In the genomic region with DNA sequence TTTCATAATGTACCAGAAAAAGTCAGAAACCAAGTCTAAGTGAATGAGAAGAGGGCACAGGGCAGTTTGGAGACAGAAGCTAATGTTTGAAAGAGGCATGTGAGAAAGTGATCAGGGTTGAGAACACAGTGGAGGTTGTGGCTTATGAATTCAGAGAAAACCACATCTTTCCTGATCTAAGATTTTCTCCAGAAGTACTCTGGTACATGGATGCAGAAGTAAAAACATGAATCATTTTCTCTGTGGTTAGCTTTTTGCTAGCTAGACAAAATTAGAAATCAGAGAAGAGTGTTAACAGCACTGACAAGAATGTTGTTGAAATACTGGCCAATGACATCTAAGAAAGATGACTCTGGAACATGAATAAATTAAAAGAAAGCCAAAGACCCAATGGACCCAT, we compare ENCODE assay signal across 16 cellular contexts.
DNase-seq lines count a peak whose midpoint lies in the region; ATAC-seq, FAIRE-seq and TF ChIP-seq lines count a peak whose summit lies in the region.
"Had no signal": no experiment of that assay in that cellular context is flagged by ENCODE, and none has a peak within 500 bp of the region (broad histone marks: within the 10 kb centered on the region; RNA-seq: fewer than 3 reads in every experiment).

No MANE protein-coding gene starts in this region.

- H3K9me3 ChIP-seq in A549, result no peaks in the 10 kb centered on the region
- no peaks in the 10 kb centered on the region for H3K9me3 ChIP-seq in IMR-90 (ENCODE audit: control insufficient read depth, insufficient read depth, low read length)
- H3K9me3 ChIP-seq in aorta (ENCODE audit: control insufficient read depth, low read length), result no peaks in the 10 kb centered on the region
- no peaks in the 10 kb centered on the region for H3K9me3 ChIP-seq in ascending aorta
- H3K9me3 ChIP-seq: BE2C, SJSA1 had no signal

- no peaks in the 10 kb centered on the region for H4K20me1 ChIP-seq in IMR-90 (ENCODE audit: insufficient read depth, low read length)

- H4K91ac ChIP-seq in IMR-90 (ENCODE audit: insufficient read depth, low read depth, low read length), result no peak overlapping the region

- no peak overlapping the region for H2AFZ ChIP-seq in IMR-90 (replicated peaks; ENCODE audit: low read length, poor library complexity)

- intact Hi-C loops in IMR-90 (cut with micrococcal nuclease), result no loop called here
- intact Hi-C loops in aorta (cut with DNase I), result no loop called here
- intact Hi-C loops in ascending aorta (cut with DNase I), result no loop called here

- H3K4me1 ChIP-seq in A549, result no peaks in the 10 kb centered on the region
- H3K4me1 ChIP-seq in IMR-90 (ENCODE audit: control insufficient read depth, insufficient read depth, low read length), result no peaks in the 10 kb centered on the region
- H3K4me1 ChIP-seq in aorta (ENCODE audit: control insufficient read depth in 1 of 2, insufficient read depth in 2 of 2, low read length in 2 of 2), result no peaks in the 10 kb centered on the region
- H3K4me1 ChIP-seq in ascending aorta, result no peaks in the 10 kb centered on the region
- H3K4me1 ChIP-seq: BE2C, SJSA1 had no signal

- H3K27ac ChIP-seq in A549, result no peak overlapping the region
- H3K27ac ChIP-seq in IMR-90 (ENCODE audit: insufficient read depth, low read length), result no peak overlapping the region
- no peak overlapping the region for H3K27ac ChIP-seq in aorta (ENCODE audit: low read depth in 1 of 2, low read length in 2 of 2)
- no peak overlapping the region for H3K27ac ChIP-seq in ascending aorta
- H3K27ac ChIP-seq: SJSA1 had no signal

- H3K23ac ChIP-seq in IMR-90 (ENCODE audit: low read depth, low read length), result no peak overlapping the region

- no peak overlapping the region for H3K9ac ChIP-seq in IMR-90 (ENCODE audit: low read depth, low read length)

- H2BK20ac ChIP-seq in IMR-90 (ENCODE audit: low read depth, low read length), result no peak overlapping the region

- H3K56ac ChIP-seq in IMR-90 (ENCODE audit: extremely low read depth, insufficient read depth, low read length), result no peak overlapping the region

- no peak overlapping the region for H3K14ac ChIP-seq in IMR-90 (replicated peaks; ENCODE audit: low read depth, low read length)

- no peak overlapping the region for H3K18ac ChIP-seq in IMR-90 (ENCODE audit: low read depth, low read length)

- H2AK5ac ChIP-seq in IMR-90 (ENCODE audit: low read depth, low read length), result no peak overlapping the region

- H3K27me3 ChIP-seq in IMR-90 (ENCODE audit: control insufficient read depth, insufficient read depth, low read length) (peaks cover 1% of the 10 kb centered on the region; the same call in 1 of the 2 replicates), aorta (ENCODE audit: control insufficient read depth in 1 of 2, insufficient read depth in 2 of 2, low read length in 1 of 2) (no peaks in the 10 kb centered on the region), ascending aorta (no peaks in the 10 kb centered on the region)
- H3K27me3 ChIP-seq: BE2C, SJSA1 had no signal

- no peak for TF ChIP-seq POLR2A in A549 (IDR thresholded peaks at IDR 0.05; ENCODE audit: low read length)
- no peak for TF ChIP-seq POLR2A in IMR-90 (IDR thresholded peaks at IDR 0.05; ENCODE audit: low read depth, low read length)

- no peak for FAIRE-seq in A549 (lab: Jason Lieb, UNC)

- DNase-seq in A549 (ENCODE audit: low read depth in 1 of 2, low spot score in 1 of 2) (no peak), IMR-90 (no peak), RPMI7951 (ENCODE audit: low read depth) (peak; percentile 63), myocyte (ENCODE audit: low read depth) (peak; percentile 13), aorta (no peak), DMS53 treated with DMSO at 0.1 percent for 48 hours (lab: John Stamatoyannopoulos, UW; ENCODE audit: unreplicated experiment) (no peak), ascending aorta (ENCODE audit: low spot score in 2 of 2) (no peak)
- DNase-seq: BE2C; Calu3; CD8-positive, alpha-beta T cell; H9; NCI-H1417 treated with DMSO at 0.1 percent for 48 hours; NCI-H1930; NCI-H226; NCI-H524 treated with DMSO at 0.1 percent for 48 hours had no signal

- H3K4ac ChIP-seq in IMR-90 (ENCODE audit: low read depth, low read length), result no peak overlapping the region

- TF ChIP-seq CTCF in A549 (IDR thresholded peaks at IDR 0.05) (no peak), IMR-90 (conservative IDR thresholded peaks at IDR 0.05; ENCODE audit: low read depth, low read length) (no peak), ascending aorta (IDR thresholded peaks at IDR 0.05) (no peak)

- H3K36me3 ChIP-seq in IMR-90 (ENCODE audit: control insufficient read depth, insufficient read depth, low read length) (no peaks in the 10 kb centered on the region), aorta (ENCODE audit: control insufficient read depth in 1 of 2, insufficient read depth in 2 of 2, low read length in 1 of 2) (no peaks in the 10 kb centered on the region), ascending aorta (no peaks in the 10 kb centered on the region)
- H3K36me3 ChIP-seq: BE2C, SJSA1 had no signal

- no peak overlapping the region for H4K8ac ChIP-seq in IMR-90 (ENCODE audit: low read depth in 2 of 2, low read length in 2 of 2)

- no peak overlapping the region for H2BK15ac ChIP-seq in IMR-90 (ENCODE audit: low read depth, low read length)

- ATAC-seq in A549, result no peak
- no peak for ATAC-seq in IMR-90 (ENCODE audit: low read depth)
- ATAC-seq in aorta (ENCODE audit: low FRiP score), result no peak
- ATAC-seq: CD8-positive, alpha-beta T cell had no signal

- no peak for TF ChIP-seq RAD21 in A549 (conservative IDR thresholded peaks at IDR 0.05 in 1 of 2, IDR thresholded peaks at IDR 0.05 in 1 of 2)
- TF ChIP-seq RAD21 in IMR-90 (IDR thresholded peaks at IDR 0.05; ENCODE audit: low read length), result no peak

- no peak overlapping the region for H2BK5ac ChIP-seq in IMR-90 (ENCODE audit: low read depth, low read length, poor library complexity, severe bottlenecking)

- H3K4me2 ChIP-seq in A549 (no peak overlapping the region), IMR-90 (ENCODE audit: low read depth, low read length) (no peak overlapping the region)

- CTCF ChIA-PET in A549 (lab: Yijun Ruan, JAX) (interaction anchor here (1.0 kb wide), 1 partner anchor 76 kb away, joined by 3 read pairs; no protein-coding TSS in a partner anchor), IMR-90 (lab: Yijun Ruan, JAX) (no interaction called here)

- H2AK9ac ChIP-seq in IMR-90 (replicated peaks; ENCODE audit: low read depth, low read length, poor library complexity), result no peak overlapping the region

- no peak for TF ChIP-seq EP300 in A549 (IDR thresholded peaks at IDR 0.05)

- POLR2A ChIA-PET in A549 (lab: Yijun Ruan, JAX) (no interaction called here), IMR-90 (lab: Charles Lee; ENCODE audit: unreplicated experiment) (no interaction called here)

- no peaks in the 10 kb centered on the region for H3K79me1 ChIP-seq in IMR-90 (ENCODE audit: low read depth in 1 of 2, low read length in 2 of 2)

- in situ Hi-C loops in IMR-90 (cut with MboI; ENCODE audit: low sequenced_read_pairs), result no loop called here

- H3K9me1 ChIP-seq in IMR-90 (ENCODE audit: insufficient read depth, low read length), result no peaks in the 10 kb centered on the region

- no peak overlapping the region for H3K4me3 ChIP-seq in A549
- H3K4me3 ChIP-seq in IMR-90 (ENCODE audit: insufficient read depth, low read depth, low read length), result no peak overlapping the region
- no peak overlapping the region for H3K4me3 ChIP-seq in aorta (ENCODE audit: low read length in 2 of 2)
- H3K4me3 ChIP-seq in ascending aorta, result no peak overlapping the region
- H3K4me3 ChIP-seq: SJSA1 had no signal

- H4K5ac ChIP-seq in IMR-90 (ENCODE audit: low read depth, low read length), result no peak overlapping the region

- dilution Hi-C loops in IMR-90 (cut with HindIII; ENCODE audit: low sequenced_read_pairs, unreplicated experiment), result no loop called here

- no TSS peak for BruUV-seq in IMR-90 (replicated peaks; lab: Mats Ljungman, UMichigan)

- H2BK120ac ChIP-seq in IMR-90 (ENCODE audit: low read depth, low read length), result no peak overlapping the region

TF ChIP-seq in A549, 52 proteins besides CTCF, POLR2A, EP300 and RAD21 (continues in another document):
- TF ChIP-seq BHLHE40 (IDR thresholded peaks at IDR 0.05; ENCODE audit: low read depth, low read length) (no peak), FOXS1 (CRISPR knock-in tag; IDR thresholded peaks at IDR 0.05) (no peak), MAFK (IDR thresholded peaks at IDR 0.05; ENCODE audit: partially characterized antibody) (peak; percentile 60), KDM5A (IDR thresholded peaks at IDR 0.05) (no peak)
- TF ChIP-seq, protein P1, sequence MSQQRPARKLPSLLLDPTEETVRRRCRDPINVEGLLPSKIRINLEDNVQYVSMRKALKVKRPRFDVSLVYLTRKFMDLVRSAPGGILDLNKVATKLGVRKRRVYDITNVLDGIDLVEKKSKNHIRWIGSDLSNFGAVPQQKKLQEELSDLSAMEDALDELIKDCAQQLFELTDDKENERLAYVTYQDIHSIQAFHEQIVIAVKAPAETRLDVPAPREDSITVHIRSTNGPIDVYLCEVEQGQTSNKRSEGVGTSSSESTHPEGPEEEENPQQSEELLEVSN (IDR thresholded peaks at IDR 0.05; ENCODE audit: borderline replicate concordance, low read depth), result no peak

TF ChIP-seq in IMR-90, 13 proteins besides CTCF, POLR2A, EP300 and RAD21 (continues in another document):
- peak; percentile 61 for TF ChIP-seq MAFK (IDR thresholded peaks at IDR 0.05; ENCODE audit: low read depth, low read length)
- no peak for TF ChIP-seq ELK1 (IDR thresholded peaks at IDR 0.05; ENCODE audit: borderline replicate concordance, low read depth, low read length)
- TF ChIP-seq FOS (IDR thresholded peaks at IDR 0.05; ENCODE audit: low read depth, low read length), result no peak
- no peak for TF ChIP-seq MXI1 (IDR thresholded peaks at IDR 0.05; ENCODE audit: borderline replicate concordance, low read depth, low read length)
- TF ChIP-seq, protein P2, sequence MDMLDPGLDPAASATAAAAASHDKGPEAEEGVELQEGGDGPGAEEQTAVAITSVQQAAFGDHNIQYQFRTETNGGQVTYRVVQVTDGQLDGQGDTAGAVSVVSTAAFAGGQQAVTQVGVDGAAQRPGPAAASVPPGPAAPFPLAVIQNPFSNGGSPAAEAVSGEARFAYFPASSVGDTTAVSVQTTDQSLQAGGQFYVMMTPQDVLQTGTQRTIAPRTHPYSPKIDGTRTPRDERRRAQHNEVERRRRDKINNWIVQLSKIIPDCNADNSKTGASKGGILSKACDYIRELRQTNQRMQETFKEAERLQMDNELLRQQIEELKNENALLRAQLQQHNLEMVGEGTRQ (IDR thresholded peaks at IDR 0.05; ENCODE audit: low read depth, low read length), result no peak
- no peak for TF ChIP-seq MAZ (IDR thresholded peaks at IDR 0.05; ENCODE audit: borderline replicate concordance, low read depth, low read length)
- no peak for TF ChIP-seq CHD1 (IDR thresholded peaks at IDR 0.05; ENCODE audit: low read depth, low read length)

Comparison
In these comparisons a context has a peak if more than half of its experiments do, and no peak if none do; other contexts are left out.
1. DNase-seq: peak in RPMI7951 (single experiment) and myocyte (single experiment); none in A549 (0 of 2), IMR-90 (single experiment), aorta (0 of 2), DMS53 treated with DMSO at 0.1 percent for 48 hours (single experiment) and ascending aorta (0 of 2).